Comparison of ENCODE assay signal across 1 cellular context in the genomic region with DNA sequence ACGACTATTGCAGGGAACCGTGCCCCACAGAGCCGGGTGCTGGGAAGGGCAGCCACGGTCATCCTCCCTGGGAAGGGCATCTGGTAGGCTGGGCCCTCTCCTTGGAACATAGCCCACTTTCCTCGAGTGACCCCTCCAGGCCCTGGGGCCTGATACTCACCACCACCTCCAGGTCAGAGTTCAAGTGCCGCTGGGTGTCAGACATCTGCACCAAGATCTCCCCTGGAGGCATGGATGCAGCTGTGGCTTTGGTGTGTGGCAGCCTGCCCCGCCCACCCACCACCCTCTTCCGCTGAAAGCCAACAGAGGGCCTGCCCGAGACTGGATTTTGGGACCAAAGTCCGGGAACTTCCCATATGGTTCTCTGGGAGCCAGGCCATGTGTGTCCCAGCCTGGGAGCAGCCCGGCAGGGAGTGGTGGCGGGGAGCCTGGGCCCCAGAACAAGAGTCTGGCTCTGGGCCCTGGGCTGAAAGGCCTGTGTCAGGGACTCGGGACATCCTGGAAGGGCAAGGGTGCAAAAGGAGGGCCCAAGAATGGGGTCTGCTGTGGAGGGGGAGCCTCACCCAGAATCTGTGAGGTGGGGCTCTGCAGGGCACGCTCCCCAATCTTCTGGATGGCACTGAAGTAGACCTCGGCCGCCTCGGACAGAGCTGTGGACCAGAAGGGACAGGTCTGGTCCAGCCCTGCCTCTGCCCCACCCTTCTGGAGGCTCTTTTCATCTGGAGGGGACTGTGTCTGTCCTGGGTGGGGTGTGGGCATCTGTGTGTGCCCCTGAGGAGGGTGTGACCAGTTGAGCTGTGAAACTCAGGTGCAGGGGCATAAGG.
TF ChIP-seq lines count a peak whose summit lies in the region.

No MANE protein-coding gene starts in this region.

TF ChIP-seq in GM23338, 12 proteins besides CTCF, POLR2A, EP300 and RAD21 (continued from another document):
- TF ChIP-seq, protein P1, sequence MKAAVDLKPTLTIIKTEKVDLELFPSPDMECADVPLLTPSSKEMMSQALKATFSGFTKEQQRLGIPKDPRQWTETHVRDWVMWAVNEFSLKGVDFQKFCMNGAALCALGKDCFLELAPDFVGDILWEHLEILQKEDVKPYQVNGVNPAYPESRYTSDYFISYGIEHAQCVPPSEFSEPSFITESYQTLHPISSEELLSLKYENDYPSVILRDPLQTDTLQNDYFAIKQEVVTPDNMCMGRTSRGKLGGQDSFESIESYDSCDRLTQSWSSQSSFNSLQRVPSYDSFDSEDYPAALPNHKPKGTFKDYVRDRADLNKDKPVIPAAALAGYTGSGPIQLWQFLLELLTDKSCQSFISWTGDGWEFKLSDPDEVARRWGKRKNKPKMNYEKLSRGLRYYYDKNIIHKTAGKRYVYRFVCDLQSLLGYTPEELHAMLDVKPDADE (IDR thresholded peaks at IDR 0.05): no peak
- no peak for TF ChIP-seq NANOG (IDR thresholded peaks at IDR 0.05; ENCODE audit: borderline replicate concordance)
- no peak for TF ChIP-seq REST (IDR thresholded peaks at IDR 0.05; ENCODE audit: unreplicated experiment)
